ENCODE assay signal across 8 cellular contexts in the genomic region with DNA sequence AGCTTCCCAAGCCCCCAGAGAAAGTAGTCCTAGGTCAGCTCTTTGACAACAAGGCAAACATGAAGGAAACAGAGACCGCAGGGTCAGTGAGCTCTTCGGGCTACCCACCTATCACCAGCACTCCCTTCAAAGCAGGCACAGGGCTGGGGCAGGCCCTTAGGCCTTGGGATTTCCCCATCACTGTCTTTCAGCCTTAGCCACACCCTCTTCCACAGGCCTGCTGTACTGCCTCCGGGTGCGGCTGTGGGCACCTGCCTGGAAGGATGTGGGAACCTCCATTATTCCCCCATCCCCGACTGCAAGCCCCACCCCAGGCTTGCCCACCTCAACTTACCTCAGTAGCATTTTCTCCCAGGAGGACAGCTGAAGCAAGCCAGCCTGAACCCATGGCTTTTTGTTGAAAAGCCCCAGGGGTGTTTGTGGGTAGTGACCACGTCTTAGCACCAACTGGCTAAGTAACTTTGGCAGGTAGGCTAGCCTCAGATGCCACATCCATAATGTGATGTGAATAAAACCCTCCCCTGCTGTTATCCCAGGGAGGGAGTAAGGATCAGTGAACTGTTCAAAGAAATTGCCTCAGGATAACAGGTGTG.
DNase-seq lines count a peak whose midpoint lies in the region; ATAC-seq, FAIRE-seq and TF ChIP-seq lines count a peak whose summit lies in the region.

No MANE protein-coding gene starts in this region.

- H3K27ac Mint-ChIP-seq in T-helper 1 cell treated with Interleukin-12 subunit alpha and Interleukin-12 subunit beta and Interleukin-4 antibody, amounts not matched to agents 30 μg/mL and 1 μg/mL, for 36 hours = no peak overlapping the region

- ATAC-seq in GM18505 (IDR thresholded peaks at IDR 0.05; ENCODE audit: unreplicated experiment) (peak; percentile 94), HG02610 (IDR thresholded peaks at IDR 0.05; ENCODE audit: unreplicated experiment) (peak; percentile 98)

- no peaks in the 10 kb centered on the region for H3K79me2 ChIP-seq in keratinocyte (ENCODE audit: control insufficient read depth, insufficient read depth, low read length)

- TF ChIP-seq POLR2A in GM18505 (IDR thresholded peaks at IDR 0.05; ENCODE audit: borderline replicate concordance, extremely low read depth, insufficient read depth, insufficient read length) = no peak

- no peaks in the 10 kb centered on the region for H3K9me1 ChIP-seq in keratinocyte (ENCODE audit: control insufficient read depth, extremely low read depth, insufficient read depth, low read length)

- no peak for TF ChIP-seq CTCF in keratinocyte (optimal IDR thresholded peaks at IDR 0.05 in 1 of 3, IDR thresholded peaks at IDR 0.05 in 1 of 3, conservative IDR thresholded peaks at IDR 0.05 in 1 of 3; ENCODE audit: extremely low read depth in 1 of 3, insufficient read depth in 2 of 3, low read length in 3 of 3)

- H3K9ac ChIP-seq in keratinocyte (ENCODE audit: control insufficient read depth, extremely low read depth, insufficient read depth, low read length) = no peak overlapping the region

- no peaks in the 10 kb centered on the region for H3K9me3 Mint-ChIP-seq in T-helper 1 cell treated with Interleukin-12 subunit alpha and Interleukin-12 subunit beta and Interleukin-4 antibody, amounts not matched to agents 30 μg/mL and 1 μg/mL, for 36 hours

- no peaks in the 10 kb centered on the region for H3K36me3 ChIP-seq in keratinocyte (ENCODE audit: control insufficient read depth in 2 of 2, extremely low read depth in 1 of 2, insufficient read depth in 2 of 2, low read length in 2 of 2)
- no peaks in the 10 kb centered on the region for H3K36me3 ChIP-seq in small intestine (ENCODE audit: control insufficient read depth in 2 of 2, insufficient read depth in 2 of 2, low read length in 2 of 2)

- FAIRE-seq in keratinocyte (lab: Jason Lieb, UNC) = peak; percentile 48
- FAIRE-seq in small intestine (lab: Jason Lieb, UNC) = no peak

- H3K4me3 ChIP-seq in keratinocyte (ENCODE audit: control insufficient read depth in 2 of 3, extremely low read depth in 1 of 3, insufficient read depth in 2 of 3, low read depth in 1 of 3, low read length in 3 of 3) = no peak overlapping the region
- no peak overlapping the region for H3K4me3 ChIP-seq in small intestine (ENCODE audit: low read depth in 1 of 2, low read length in 2 of 2)

- no peak overlapping the region for H3K4me2 ChIP-seq in keratinocyte (ENCODE audit: control insufficient read depth, extremely low read depth, insufficient read depth, low read depth, low read length)

- H3K27ac ChIP-seq in keratinocyte (ENCODE audit: control insufficient read depth, insufficient read depth, low read length) (peak overlapping the region; percentile 21), small intestine (ENCODE audit: low read depth in 1 of 2, low read length in 1 of 2) (no peak overlapping the region), substantia nigra (ENCODE audit: low read depth, low read length, poor library complexity, severe bottlenecking) (no peak overlapping the region)

- H3K27me3 Mint-ChIP-seq in T-helper 1 cell treated with Interleukin-12 subunit alpha and Interleukin-12 subunit beta and Interleukin-4 antibody, amounts not matched to agents 30 μg/mL and 1 μg/mL, for 36 hours (ENCODE audit: low read depth) = peaks cover 41% of the 10 kb centered on the region

- peaks cover 21% of the 10 kb centered on the region for H3K4me1 ChIP-seq in keratinocyte (ENCODE audit: control insufficient read depth, extremely low read depth, insufficient read depth, low read length)
- H3K4me1 ChIP-seq in small intestine (ENCODE audit: control insufficient read depth in 2 of 2, insufficient read depth in 1 of 2, low read depth in 1 of 2, low read length in 1 of 2) = peaks cover 2 to 8% of the 10 kb centered on the region in 2 donors

- H3K36me3 Mint-ChIP-seq in T-helper 1 cell treated with Interleukin-12 subunit alpha and Interleukin-12 subunit beta and Interleukin-4 antibody, amounts not matched to agents 30 μg/mL and 1 μg/mL, for 36 hours (ENCODE audit: low read depth) = peaks cover 2% of the 10 kb centered on the region

- peaks cover 17% of the 10 kb centered on the region for H3K4me1 Mint-ChIP-seq in T-helper 1 cell treated with Interleukin-12 subunit alpha and Interleukin-12 subunit beta and Interleukin-4 antibody, amounts not matched to agents 30 μg/mL and 1 μg/mL, for 36 hours (ENCODE audit: low read depth)

- no peaks in the 10 kb centered on the region for H3K27me3 ChIP-seq in keratinocyte (ENCODE audit: control insufficient read depth, extremely low read depth, insufficient read depth, low read length)
- H3K27me3 ChIP-seq in small intestine (ENCODE audit: control insufficient read depth in 2 of 2, insufficient read depth in 2 of 2, low read length in 2 of 2) = no peaks in the 10 kb centered on the region

- peak overlapping the region; percentile 40 for H3K4me3 Mint-ChIP-seq in T-helper 1 cell treated with Interleukin-12 subunit alpha and Interleukin-12 subunit beta and Interleukin-4 antibody, amounts not matched to agents 30 μg/mL and 1 μg/mL, for 36 hours

- H4K20me1 ChIP-seq in keratinocyte (ENCODE audit: control insufficient read depth, extremely low read depth, insufficient read depth, low read length) = no peaks in the 10 kb centered on the region

- no peak overlapping the region for H2AFZ ChIP-seq in keratinocyte (ENCODE audit: control insufficient read depth, low read length)

- dilution Hi-C loops in keratinocyte (cut with MboI; ENCODE audit: extremely low pct_ligation_motif_present, low sequenced_read_pairs) = no loop called here

- 45 to 63% (median 58%) methylated on average over 6 of the region's 6 CpGs for WGBS in small intestine, 3 donors

- no peak for DNase-seq in keratinocyte (ENCODE audit: low read depth, low spot score)
- no peak for DNase-seq in islet precursor cell
- no peak for DNase-seq in small intestine
- DNase-seq in substantia nigra (lab: John Stamatoyannopoulos, UW) = no peak
- DNase-seq in NCI-H2196 (lab: John Stamatoyannopoulos, UW; ENCODE audit: unreplicated experiment) = no peak

- H3K9me3 ChIP-seq in keratinocyte (ENCODE audit: control insufficient read depth, low read depth, low read length) (no peaks in the 10 kb centered on the region), small intestine (ENCODE audit: control insufficient read depth, low read depth) (no peaks in the 10 kb centered on the region)
